39 cellular contexts compared by ENCODE assay signal in genomic region chr14:92455231-92455630, GRCh38.
"Had no signal": no experiment of that assay in that cellular context is flagged by ENCODE, and none has a peak within 500 bp of the region (broad histone marks: within the 10 kb centered on the region; RNA-seq: fewer than 3 reads in every experiment).

No MANE protein-coding gene starts in this region.

- H3K27me3 Mint-ChIP-seq: activated CD4-positive, alpha-beta memory T cell treated with anti-CD3 and anti-CD28 coated beads, Interleukin-2, amount 10 ng/mL, durations not matched to agents 7 days and 5 days; activated CD4-positive, alpha-beta T cell treated with anti-CD3 and anti-CD28 coated beads for 36 hours; activated CD4-positive, alpha-beta T cell treated with anti-CD3 and anti-CD28 coated beads, Interleukin-2, amount 10 ng/mL, durations not matched to agents 7 days and 5 days; activated CD8-positive, alpha-beta memory T cell treated with anti-CD3 and anti-CD28 coated beads, Interleukin-2, amount 10 ng/mL, durations not matched to agents 7 days and 5 days; activated naive CD4-positive, alpha-beta T cell treated with anti-CD3 and anti-CD28 coated beads, Interleukin-2, amount 50 U/mL, for 24 hours; activated naive CD8-positive, alpha-beta T cell; activated naive CD8-positive, alpha-beta T cell treated with anti-CD3 and anti-CD28 coated beads, Interleukin-2, amount 10 ng/mL, durations not matched to agents 7 days and 5 days; activated naive CD8-positive, alpha-beta T cell treated with anti-CD3 and anti-CD28 coated beads, Interleukin-2, amount 50 U/mL, for 24 hours; activated T-cell treated with anti-CD3 and anti-CD28 coated beads, Interleukin-2, amount 50 U/mL, for 24 hours; brain; central memory CD8-positive, alpha-beta T cell had no signal

- ATAC-seq: activated CD4-positive, alpha-beta T cell treated with anti-CD3 and anti-CD28 coated beads for 36 hours; activated CD4-positive, CD25-positive, alpha-beta regulatory T cell treated with anti-CD3 and anti-CD28 coated beads, Interleukin-2, amount 50 U/mL, for 24 hours; activated CD8-positive, alpha-beta memory T cell treated with anti-CD3 and anti-CD28 coated beads, Interleukin-2, amount 10 ng/mL, durations not matched to agents 7 days and 5 days; activated CD8-positive, alpha-beta T cell treated with anti-CD3 and anti-CD28 coated beads, Interleukin-2, amount 10 ng/mL, durations not matched to agents 7 days and 5 days; activated naive CD8-positive, alpha-beta T cell treated with anti-CD3 and anti-CD28 coated beads, Interleukin-2, amount 50 U/mL, for 24 hours; WTC11 had no signal

- H3K4me1 Mint-ChIP-seq: activated CD4-positive, alpha-beta memory T cell treated with anti-CD3 and anti-CD28 coated beads, Interleukin-2, amount 10 ng/mL, durations not matched to agents 7 days and 5 days; activated naive CD4-positive, alpha-beta T cell treated with anti-CD3 and anti-CD28 coated beads, Interleukin-2, amount 50 U/mL, for 24 hours had no signal

- H3K9me3 ChIP-seq: ascending aorta had no signal

- H3K9me3 Mint-ChIP-seq: activated CD4-positive, alpha-beta memory T cell treated with anti-CD3 and anti-CD28 coated beads, Interleukin-2, amount 10 ng/mL, durations not matched to agents 7 days and 5 days; activated CD4-positive, alpha-beta T cell treated with anti-CD3 and anti-CD28 coated beads, Interleukin-2, amount 10 ng/mL, durations not matched to agents 7 days and 5 days; activated naive CD4-positive, alpha-beta T cell treated with anti-CD3 and anti-CD28 coated beads, Interleukin-2, amount 10 ng/mL, durations not matched to agents 7 days and 5 days; activated naive CD4-positive, alpha-beta T cell treated with anti-CD3 and anti-CD28 coated beads, Interleukin-2, amount 50 U/mL, for 24 hours; activated naive CD8-positive, alpha-beta T cell treated with anti-CD3 and anti-CD28 coated beads, Interleukin-2, amount 10 ng/mL, durations not matched to agents 7 days and 5 days; activated naive CD8-positive, alpha-beta T cell treated with anti-CD3 and anti-CD28 coated beads, Interleukin-2, amount 50 U/mL, for 24 hours; activated T-cell treated with anti-CD3 and anti-CD28 coated beads, Interleukin-2, amount 50 U/mL, for 24 hours; activated T-helper 2 cell treated with anti-CD3 and anti-CD28 coated beads, Interferon-gamma antibody, Interleukin-2, Interleukin-4, amounts not matched to agents 10 μg/mL and 5 μg/mL and 100 μg/mL, durations not matched to agents 14 hours and 24 hours and 36 hours; central memory CD8-positive, alpha-beta T cell; T-helper 1 cell treated with Interleukin-12 subunit alpha and Interleukin-12 subunit beta and Interleukin-4 antibody, amounts not matched to agents 30 μg/mL and 1 μg/mL, for 36 hours; T-helper 2 cell treated with Interferon-gamma antibody and Interleukin-4, amounts not matched to agents 5 μg/mL and 100 μg/mL, for 36 hours had no signal

- H3K27me3 ChIP-seq: ascending aorta, cardiac muscle cell had no signal

- H3K27ac ChIP-seq: ascending aorta, cardiac muscle cell, WERI-Rb-1 had no signal

- H3K4me1 ChIP-seq: ascending aorta had no signal

- DNase-seq: activated CD4-positive, alpha-beta memory T cell treated with anti-CD3 and anti-CD28 coated beads, Interleukin-2, amount 10 ng/mL, durations not matched to agents 7 days and 5 days; activated CD4-positive, alpha-beta T cell treated with anti-CD3 and anti-CD28 coated beads for 1 hour; activated CD4-positive, alpha-beta T cell treated with anti-CD3 and anti-CD28 coated beads for 36 hours; activated CD4-positive, alpha-beta T cell treated with anti-CD3 and anti-CD28 coated beads for 48 hours; activated CD4-positive, alpha-beta T cell treated with anti-CD3 and anti-CD28 coated beads, Interleukin-2, amount 10 ng/mL, durations not matched to agents 7 days and 5 days; activated CD4-positive, alpha-beta T cell treated with anti-CD3 and anti-CD28 coated beads, Interleukin-2, amount 50 U/mL, for 48 hours; activated CD4-positive, CD25-positive, alpha-beta regulatory T cell; activated CD8-positive, alpha-beta memory T cell treated with anti-CD3 and anti-CD28 coated beads for 24 hours; activated CD8-positive, alpha-beta memory T cell treated with anti-CD3 and anti-CD28 coated beads, Interleukin-2, amount 50 U/mL, for 48 hours; activated CD8-positive, alpha-beta T cell treated with anti-CD3 and anti-CD28 coated beads, Interleukin-2, amount 10 ng/mL, durations not matched to agents 7 days and 5 days; activated effector memory CD4-positive, alpha-beta T cell treated with Interleukin-2 at 50 U/mL for 16 hours; activated gamma-delta T cell; activated naive CD4-positive, alpha-beta T cell treated with anti-CD3 and anti-CD28 coated beads, Interleukin-2, amount 10 ng/mL, durations not matched to agents 7 days and 5 days; activated naive CD4-positive, alpha-beta T cell treated with Interleukin-2 at 50 U/mL for 16 hours; activated naive CD8-positive, alpha-beta T cell treated with anti-CD3 and anti-CD28 coated beads, Interleukin-2, amount 10 ng/mL, durations not matched to agents 7 days and 5 days; activated naive CD8-positive, alpha-beta T cell treated with anti-CD3 and anti-CD28 coated beads, Interleukin-2, amount 50 U/mL, for 24 hours; activated T-cell treated with anti-CD3 and anti-CD28 coated beads, Interleukin-2, amount 50 U/mL, for 24 hours; activated T-cell treated with anti-CD3 and anti-CD28 coated beads, Interleukin-2, amount 50 U/mL, for 48 hours; amygdala; anterior cingulate cortex; caudate nucleus; cerebellar nuclear complex; T-helper 2 cell; T-helper 9 cell; WERI-Rb-1 had no signal

- H3K27ac Mint-ChIP-seq: activated CD4-positive, alpha-beta memory T cell treated with anti-CD3 and anti-CD28 coated beads, Interleukin-2, amount 10 ng/mL, durations not matched to agents 7 days and 5 days; activated CD4-positive, alpha-beta T cell treated with anti-CD3 and anti-CD28 coated beads for 36 hours; activated CD4-positive, alpha-beta T cell treated with anti-CD3 and anti-CD28 coated beads, Interleukin-2, amount 10 ng/mL, durations not matched to agents 7 days and 5 days; activated CD8-positive, alpha-beta memory T cell treated with anti-CD3 and anti-CD28 coated beads, Interleukin-2, amount 10 ng/mL, durations not matched to agents 7 days and 5 days; activated CD8-positive, alpha-beta T cell treated with anti-CD3 and anti-CD28 coated beads, Interleukin-2, amount 10 ng/mL, durations not matched to agents 7 days and 5 days; activated naive CD4-positive, alpha-beta T cell treated with anti-CD3 and anti-CD28 coated beads, Interleukin-2, amount 10 ng/mL, durations not matched to agents 7 days and 5 days; activated naive CD4-positive, alpha-beta T cell treated with anti-CD3 and anti-CD28 coated beads, Interleukin-2, amount 50 U/mL, for 24 hours; activated naive CD8-positive, alpha-beta T cell; activated naive CD8-positive, alpha-beta T cell treated with anti-CD3 and anti-CD28 coated beads, Interleukin-2, amount 10 ng/mL, durations not matched to agents 7 days and 5 days; activated naive CD8-positive, alpha-beta T cell treated with anti-CD3 and anti-CD28 coated beads, Interleukin-2, amount 50 U/mL, for 24 hours; activated T-cell treated with anti-CD3 and anti-CD28 coated beads, Interleukin-2, amount 50 U/mL, for 24 hours; activated T-helper 2 cell treated with anti-CD3 and anti-CD28 coated beads, Interferon-gamma antibody, Interleukin-2, Interleukin-4, amounts not matched to agents 10 μg/mL and 5 μg/mL and 100 μg/mL, durations not matched to agents 14 hours and 24 hours and 36 hours; brain; T-helper 1 cell treated with Interleukin-12 subunit alpha and Interleukin-12 subunit beta and Interleukin-4 antibody, amounts not matched to agents 30 μg/mL and 1 μg/mL, for 36 hours; T-helper 2 cell treated with Interferon-gamma antibody and Interleukin-4, amounts not matched to agents 5 μg/mL and 100 μg/mL, for 36 hours; WTC11 had no signal

- H3K36me3 ChIP-seq: ascending aorta, cardiac muscle cell, WERI-Rb-1 had no signal

- H3K36me3 Mint-ChIP-seq: activated CD8-positive, alpha-beta memory T cell treated with anti-CD3 and anti-CD28 coated beads, Interleukin-2, amount 10 ng/mL, durations not matched to agents 7 days and 5 days; activated naive CD4-positive, alpha-beta T cell treated with anti-CD3 and anti-CD28 coated beads, Interleukin-2, amount 10 ng/mL, durations not matched to agents 7 days and 5 days; activated naive CD4-positive, alpha-beta T cell treated with anti-CD3 and anti-CD28 coated beads, Interleukin-2, amount 50 U/mL, for 24 hours; activated naive CD8-positive, alpha-beta T cell; activated naive CD8-positive, alpha-beta T cell treated with anti-CD3 and anti-CD28 coated beads, Interleukin-2, amount 10 ng/mL, durations not matched to agents 7 days and 5 days; brain; WTC11 had no signal

- FAIRE-seq: bronchial epithelial cell, TTC549 had no signal

- H3K4me3 Mint-ChIP-seq: activated CD4-positive, alpha-beta memory T cell treated with anti-CD3 and anti-CD28 coated beads, Interleukin-2, amount 10 ng/mL, durations not matched to agents 7 days and 5 days; activated CD4-positive, alpha-beta T cell treated with anti-CD3 and anti-CD28 coated beads for 36 hours; activated CD4-positive, alpha-beta T cell treated with anti-CD3 and anti-CD28 coated beads, Interleukin-2, amount 10 ng/mL, durations not matched to agents 7 days and 5 days; activated CD8-positive, alpha-beta memory T cell treated with anti-CD3 and anti-CD28 coated beads, Interleukin-2, amount 10 ng/mL, durations not matched to agents 7 days and 5 days; activated CD8-positive, alpha-beta T cell treated with anti-CD3 and anti-CD28 coated beads, Interleukin-2, amount 10 ng/mL, durations not matched to agents 7 days and 5 days; activated naive CD4-positive, alpha-beta T cell treated with anti-CD3 and anti-CD28 coated beads, Interleukin-2, amount 10 ng/mL, durations not matched to agents 7 days and 5 days; activated naive CD4-positive, alpha-beta T cell treated with anti-CD3 and anti-CD28 coated beads, Interleukin-2, amount 50 U/mL, for 24 hours; activated naive CD8-positive, alpha-beta T cell; activated naive CD8-positive, alpha-beta T cell treated with anti-CD3 and anti-CD28 coated beads, Interleukin-2, amount 10 ng/mL, durations not matched to agents 7 days and 5 days; activated naive CD8-positive, alpha-beta T cell treated with anti-CD3 and anti-CD28 coated beads, Interleukin-2, amount 50 U/mL, for 24 hours; activated T-cell treated with anti-CD3 and anti-CD28 coated beads, Interleukin-2, amount 50 U/mL, for 24 hours; brain; central memory CD8-positive, alpha-beta T cell; T-helper 1 cell treated with Interleukin-12 subunit alpha and Interleukin-12 subunit beta and Interleukin-4 antibody, amounts not matched to agents 30 μg/mL and 1 μg/mL, for 36 hours; T-helper 2 cell treated with Interferon-gamma antibody and Interleukin-4, amounts not matched to agents 5 μg/mL and 100 μg/mL, for 36 hours; WTC11 had no signal

- H3K4me3 ChIP-seq: ascending aorta, cardiac muscle cell had no signal
